Comparison of ENCODE assay signal across 19 cellular contexts in the genomic region with DNA sequence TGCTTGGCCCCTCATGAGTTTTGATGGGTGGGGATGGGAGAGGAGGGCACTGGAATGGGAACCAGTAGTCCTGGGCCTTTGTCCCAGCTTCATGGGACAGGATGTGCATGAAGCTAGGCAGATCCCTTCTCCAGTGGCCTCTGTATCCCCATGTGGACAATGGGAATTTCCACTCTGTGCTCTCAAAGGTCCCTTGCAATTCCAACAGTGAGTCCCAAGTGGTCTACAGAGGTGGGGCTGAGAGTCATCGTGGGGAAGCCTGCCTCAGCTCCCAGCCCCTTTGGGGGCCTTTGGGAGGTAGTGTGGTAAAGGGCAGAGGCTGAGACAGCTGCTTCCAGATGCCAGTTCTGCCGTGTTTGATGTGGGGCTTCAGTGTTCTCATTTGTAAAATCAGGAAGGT. TPM values are rescaled to one million over a fixed set of nuclear protein-coding genes. Genes with fewer than 3 reads are reported as not detected.
DNase-seq lines count a peak whose midpoint lies in the region; ATAC-seq and TF ChIP-seq lines count a peak whose summit lies in the region.
"Had no signal": no experiment of that assay in that cellular context is flagged by ENCODE, and none has a peak within 500 bp of the region (broad histone marks: within the 10 kb centered on the region; RNA-seq: fewer than 3 reads in every experiment).

No MANE protein-coding gene starts in this region.

- CTCF ChIA-PET in CD8-positive, alpha-beta memory T cell (lab: Charles Lee) = interaction anchor here (1.0 to 2.4 kb wide), 3 partner anchors 9 to 57 kb away, joined by 3 to 10 read pairs (median 3); no protein-coding TSS in a partner anchor

- no peaks in the 10 kb centered on the region for H3K27me3 Mint-ChIP-seq in natural killer cell (ENCODE audit: low read depth in 2 of 2)
- H3K27me3 Mint-ChIP-seq in natural killer cell treated with Interleukin-12 subunit alpha and Interleukin-12 subunit beta and Interleukin-15 and Interleukin-18, amount 100 ng/mL, for 72 hours = no peaks in the 10 kb centered on the region
- no peaks in the 10 kb centered on the region for H3K27me3 Mint-ChIP-seq in central memory CD8-positive, alpha-beta T cell
- no peaks in the 10 kb centered on the region for H3K27me3 Mint-ChIP-seq in nephron progenitor cell (ENCODE audit: low read depth, poor library complexity)
- H3K27me3 Mint-ChIP-seq in CD8-positive, alpha-beta memory T cell = no peaks in the 10 kb centered on the region
- H3K27me3 Mint-ChIP-seq: activated CD4-positive, alpha-beta memory T cell treated with anti-CD3 and anti-CD28 coated beads for 36 hours; activated naive CD8-positive, alpha-beta T cell treated with anti-CD3 and anti-CD28 coated beads, Interleukin-2, amount 10 ng/mL, durations not matched to agents 7 days and 5 days had no signal

- no peaks in the 10 kb centered on the region for H3K27me3 ChIP-seq in vagina
- H3K27me3 ChIP-seq in CD8-positive, alpha-beta memory T cell (ENCODE audit: insufficient read depth, low read length, poor library complexity, severe bottlenecking) = no peaks in the 10 kb centered on the region
- H3K27me3 ChIP-seq: left lung had no signal

- H3K9me3 Mint-ChIP-seq in natural killer cell (no peaks in the 10 kb centered on the region), nephron progenitor cell (no peaks in the 10 kb centered on the region)
- no peaks in the 10 kb centered on the region for H3K9me3 Mint-ChIP-seq in natural killer cell treated with Interleukin-12 subunit alpha and Interleukin-12 subunit beta and Interleukin-15 and Interleukin-18, amount 100 ng/mL, for 72 hours
- no peaks in the 10 kb centered on the region for H3K9me3 Mint-ChIP-seq in central memory CD8-positive, alpha-beta T cell
- no peaks in the 10 kb centered on the region for H3K9me3 Mint-ChIP-seq in CD8-positive, alpha-beta memory T cell
- H3K9me3 Mint-ChIP-seq: activated CD4-positive, alpha-beta memory T cell treated with anti-CD3 and anti-CD28 coated beads for 36 hours; activated naive CD8-positive, alpha-beta T cell treated with anti-CD3 and anti-CD28 coated beads, Interleukin-2, amount 10 ng/mL, durations not matched to agents 7 days and 5 days had no signal

- H3K9me3 ChIP-seq in vagina = no peaks in the 10 kb centered on the region
- H3K9me3 ChIP-seq in CD8-positive, alpha-beta memory T cell (ENCODE audit: low read length) = no peaks in the 10 kb centered on the region
- H3K9me3 ChIP-seq: left lung had no signal

- H3K27ac Mint-ChIP-seq in natural killer cell (peak overlapping the region; percentile 77 to 83), nephron progenitor cell (peak overlapping the region; percentile 92)
- peak overlapping the region in 1 of 2 donors; percentile 82 for H3K27ac Mint-ChIP-seq in natural killer cell treated with Interleukin-12 subunit alpha and Interleukin-12 subunit beta and Interleukin-15 and Interleukin-18, amount 100 ng/mL, for 72 hours
- H3K27ac Mint-ChIP-seq in central memory CD8-positive, alpha-beta T cell (ENCODE audit: low read depth) = peak overlapping the region; percentile 59
- H3K27ac Mint-ChIP-seq in CD8-positive, alpha-beta memory T cell = peak overlapping the region in 3 of 8 donors; percentile 20 to 72 (median 42)
- H3K27ac Mint-ChIP-seq: activated CD4-positive, alpha-beta memory T cell treated with anti-CD3 and anti-CD28 coated beads for 36 hours; activated naive CD8-positive, alpha-beta T cell treated with anti-CD3 and anti-CD28 coated beads, Interleukin-2, amount 10 ng/mL, durations not matched to agents 7 days and 5 days had no signal

- no peaks in the 10 kb centered on the region for H3K36me3 Mint-ChIP-seq in natural killer cell
- H3K36me3 Mint-ChIP-seq in natural killer cell treated with Interleukin-12 subunit alpha and Interleukin-12 subunit beta and Interleukin-15 and Interleukin-18, amount 100 ng/mL, for 72 hours = no peaks in the 10 kb centered on the region
- peaks cover 29% of the 10 kb centered on the region for H3K36me3 Mint-ChIP-seq in central memory CD8-positive, alpha-beta T cell (ENCODE audit: insufficient read depth)
- H3K36me3 Mint-ChIP-seq in nephron progenitor cell (ENCODE audit: low read depth) = peaks cover 17% of the 10 kb centered on the region
- H3K36me3 Mint-ChIP-seq in CD8-positive, alpha-beta memory T cell = peaks cover 0 to 34% (median 7%) of the 10 kb centered on the region in 3 donors

- no peak for TF ChIP-seq CTCF in natural killer cell (IDR thresholded peaks at IDR 0.05)
- no peak for TF ChIP-seq CTCF in nephron progenitor cell (IDR thresholded peaks at IDR 0.05)
- TF ChIP-seq CTCF in vagina (IDR thresholded peaks at IDR 0.05) = no peak

- H3K4me3 Mint-ChIP-seq in natural killer cell (no peak overlapping the region), nephron progenitor cell (no peak overlapping the region)
- no peak overlapping the region for H3K4me3 Mint-ChIP-seq in natural killer cell treated with Interleukin-12 subunit alpha and Interleukin-12 subunit beta and Interleukin-15 and Interleukin-18, amount 100 ng/mL, for 72 hours
- no peak overlapping the region for H3K4me3 Mint-ChIP-seq in central memory CD8-positive, alpha-beta T cell
- no peak overlapping the region for H3K4me3 Mint-ChIP-seq in CD8-positive, alpha-beta memory T cell
- H3K4me3 Mint-ChIP-seq: activated CD4-positive, alpha-beta memory T cell treated with anti-CD3 and anti-CD28 coated beads for 36 hours; activated naive CD8-positive, alpha-beta T cell treated with anti-CD3 and anti-CD28 coated beads, Interleukin-2, amount 10 ng/mL, durations not matched to agents 7 days and 5 days had no signal

- intact Hi-C loops in natural killer cell (cut with micrococcal nuclease) (no loop called here), vagina (cut with DNase I) (no loop called here)

- H3K4me1 Mint-ChIP-seq in natural killer cell (peaks cover 6 to 40% of the 10 kb centered on the region in 2 donors), nephron progenitor cell (peaks cover 24% of the 10 kb centered on the region)
- peaks cover 0 to 12% of the 10 kb centered on the region in 2 donors for H3K4me1 Mint-ChIP-seq in natural killer cell treated with Interleukin-12 subunit alpha and Interleukin-12 subunit beta and Interleukin-15 and Interleukin-18, amount 100 ng/mL, for 72 hours (ENCODE audit: low read depth in 2 of 2)
- H3K4me1 Mint-ChIP-seq in central memory CD8-positive, alpha-beta T cell = no peaks in the 10 kb centered on the region
- H3K4me1 Mint-ChIP-seq in CD8-positive, alpha-beta memory T cell = peaks cover 1 to 19% (median 5%) of the 10 kb centered on the region in 3 donors
- H3K4me1 Mint-ChIP-seq: activated naive CD8-positive, alpha-beta T cell treated with anti-CD3 and anti-CD28 coated beads, Interleukin-2, amount 10 ng/mL, durations not matched to agents 7 days and 5 days had no signal

- DNase-seq in natural killer cell = no peak
- DNase-seq in natural killer cell treated with Interleukin-12 subunit alpha and Interleukin-12 subunit beta and Interleukin-15 and Interleukin-18, amount 100 ng/mL, for 72 hours (ENCODE audit: low spot score) = no peak
- no peak for DNase-seq in central memory CD8-positive, alpha-beta T cell (ENCODE audit: low spot score in 2 of 2)
- no peak for DNase-seq in nephron progenitor cell
- DNase-seq in vagina (ENCODE audit: extremely low spot score in 2 of 2) = no peak
- no peak for DNase-seq in GM19240 (ENCODE audit: insufficient read length, low spot score)
- DNase-seq in CD8-positive, alpha-beta memory T cell = no peak
- no peak for DNase-seq in SK-N-DZ (ENCODE audit: low spot score)
- DNase-seq: activated CD4-positive, alpha-beta memory T cell treated with anti-CD3 and anti-CD28 coated beads for 36 hours; activated naive CD8-positive, alpha-beta T cell treated with anti-CD3 and anti-CD28 coated beads, Interleukin-2, amount 10 ng/mL, durations not matched to agents 7 days and 5 days; C1 segment of cervical spinal cord; effector CD8-positive, alpha-beta T cell; glutamatergic neuron; GOT3; left lung; NCI-H1092 treated with DMSO at 0.1 percent for 48 hours; NCI-H345; PC-9; stimulated activated CD4-positive, alpha-beta T cell treated with anti-CD3 and anti-CD28 coated beads, Interleukin-15, amount 100 ng/mL, for 24 hours had no signal

- no peak for TF ChIP-seq POLR2A in vagina (IDR thresholded peaks at IDR 0.05)

- peaks cover 90% of the 10 kb centered on the region for H3K4me1 ChIP-seq in vagina
- peaks cover 8% of the 10 kb centered on the region for H3K4me1 ChIP-seq in CD8-positive, alpha-beta memory T cell (ENCODE audit: insufficient read depth, low read length)

- no peak overlapping the region for H3K4me3 ChIP-seq in vagina
- no peak overlapping the region for H3K4me3 ChIP-seq in CD8-positive, alpha-beta memory T cell (ENCODE audit: low read length)
- H3K4me3 ChIP-seq: left lung, PC-9 had no signal

- POLR2A ChIA-PET in CD8-positive, alpha-beta memory T cell (lab: Charles Lee) = no interaction called here

- peaks cover 0 to 13% of the 10 kb centered on the region in 2 donors for H3K36me3 ChIP-seq in vagina
- peaks cover 8% of the 10 kb centered on the region for H3K36me3 ChIP-seq in CD8-positive, alpha-beta memory T cell (ENCODE audit: insufficient read depth, low read length)

- H3K27ac ChIP-seq in vagina = peak overlapping the region; percentile 96
- no peak overlapping the region for H3K27ac ChIP-seq in CD8-positive, alpha-beta memory T cell (ENCODE audit: low read depth, low read length)
- H3K27ac ChIP-seq: PC-9 had no signal

- ATAC-seq in natural killer cell = no peak
- no peak for ATAC-seq in natural killer cell treated with Interleukin-12 subunit alpha and Interleukin-12 subunit beta and Interleukin-15 and Interleukin-18, amount 100 ng/mL, for 72 hours
- ATAC-seq in central memory CD8-positive, alpha-beta T cell (replicated peaks; ENCODE audit: extremely low read depth, poor library complexity, severe bottlenecking) = no peak
- ATAC-seq: left lung had no signal

RNA-seq across cellular contexts. Expression of a gene that starts 1.9 kb away (rescaled TPM):
- 1 to 10 TPM; 5.4 to 6.0 (median 5.4) TPM for total RNA-seq in natural killer cell
- 1 to 10 TPM in 1 of 2 donors, under 1 TPM in 1; 0.24 to 1.1 TPM for total RNA-seq in natural killer cell treated with Interleukin-12 subunit alpha and Interleukin-12 subunit beta and Interleukin-15 and Interleukin-18, amount 100 ng/mL, for 72 hours
- total RNA-seq in vagina = 23.6 TPM
- under 1 TPM in 1 of 2 experiments, not detected in 1; 0.20 TPM for total RNA-seq in CD8-positive, alpha-beta memory T cell
- 0.64 TPM for polyA plus RNA-seq in CD8-positive, alpha-beta memory T cell
- 57.6 and 72.8 TPM in 2 replicates for polyA plus RNA-seq in SK-N-DZ (2014; cell fraction: cytosol; rRNA removed)
- polyA plus RNA-seq in SK-N-DZ (2014; cell fraction: nucleus; rRNA removed) = 69.4 and 85.5 TPM in 2 replicates

RNA-seq across cellular contexts. Expression of a gene that starts 28.5 kb away (rescaled TPM):
- total RNA-seq in natural killer cell = 1 to 10 TPM; 4.8 to 8.9 (median 6.7) TPM
- 10 to 100 TPM in 1 of 2 donors, 1 to 10 TPM in 1; 8.7 to 11.5 TPM for total RNA-seq in natural killer cell treated with Interleukin-12 subunit alpha and Interleukin-12 subunit beta and Interleukin-15 and Interleukin-18, amount 100 ng/mL, for 72 hours
- 8.1 TPM for total RNA-seq in vagina
- total RNA-seq in CD8-positive, alpha-beta memory T cell = 10 to 100 TPM; 15.3 to 17.1 TPM
- polyA plus RNA-seq in CD8-positive, alpha-beta memory T cell = 6.8 TPM
- 12.6 and 15.4 TPM in 2 replicates for polyA plus RNA-seq in SK-N-DZ (2014; cell fraction: cytosol; rRNA removed)
- polyA plus RNA-seq in SK-N-DZ (2014; cell fraction: nucleus; rRNA removed) = 4.0 and 6.7 TPM in 2 replicates

RNA-seq across cellular contexts. Expression of a gene that starts 28.6 kb away (rescaled TPM):
- total RNA-seq in natural killer cell (10 to 100 TPM; 53.9 to 66.4 (median 58.3) TPM), vagina (69.0 TPM)
- total RNA-seq in natural killer cell treated with Interleukin-12 subunit alpha and Interleukin-12 subunit beta and Interleukin-15 and Interleukin-18, amount 100 ng/mL, for 72 hours = 100 to 1,000 TPM; 103 to 143 TPM
- 100 to 1,000 TPM; 144 to 150 TPM for total RNA-seq in CD8-positive, alpha-beta memory T cell
- polyA plus RNA-seq in CD8-positive, alpha-beta memory T cell = 41.3 TPM
- 48.6 and 61.0 TPM in 2 replicates for polyA plus RNA-seq in SK-N-DZ (2014; cell fraction: cytosol; rRNA removed)
- polyA plus RNA-seq in SK-N-DZ (2014; cell fraction: nucleus; rRNA removed) = 70.0 and 146 TPM in 2 replicates

RNA-seq across cellular contexts. Expression of a gene that starts 37.0 kb away (rescaled TPM):
- 10 to 100 TPM; 60.0 to 82.9 (median 67.9) TPM for total RNA-seq in natural killer cell
- total RNA-seq in natural killer cell treated with Interleukin-12 subunit alpha and Interleukin-12 subunit beta and Interleukin-15 and Interleukin-18, amount 100 ng/mL, for 72 hours = 10 to 100 TPM; 25.6 to 28.2 TPM
- 110 TPM for total RNA-seq in vagina
- total RNA-seq in CD8-positive, alpha-beta memory T cell = 10 to 100 TPM; 27.3 to 27.6 TPM
- polyA plus RNA-seq in CD8-positive, alpha-beta memory T cell = 42.7 TPM
- 35.5 and 44.0 TPM in 2 replicates for polyA plus RNA-seq in SK-N-DZ (2014; cell fraction: cytosol; rRNA removed)
- polyA plus RNA-seq in SK-N-DZ (2014; cell fraction: nucleus; rRNA removed) = 21.8 and 23.4 TPM in 2 replicates

RNA-seq across cellular contexts. Expression of a gene that starts 37.2 kb away (rescaled TPM):
- 10 to 100 TPM in 1 of 3 donors, 1 to 10 TPM in 2; 8.9 to 11.3 (median 9.1) TPM for total RNA-seq in natural killer cell
- 10 to 100 TPM in 1 of 2 donors, 1 to 10 TPM in 1; 6.7 to 19.9 TPM for total RNA-seq in natural killer cell treated with Interleukin-12 subunit alpha and Interleukin-12 subunit beta and Interleukin-15 and Interleukin-18, amount 100 ng/mL, for 72 hours
- 11.0 TPM for total RNA-seq in vagina
- 10 to 100 TPM in 1 of 2 experiments, 1 to 10 TPM in 1; 8.9 to 10.4 TPM for total RNA-seq in CD8-positive, alpha-beta memory T cell
- polyA plus RNA-seq in CD8-positive, alpha-beta memory T cell = 8.8 TPM
- polyA plus RNA-seq in SK-N-DZ (2014; cell fraction: cytosol; rRNA removed) = 45.3 and 47.4 TPM in 2 replicates
- 103 and 114 TPM in 2 replicates for polyA plus RNA-seq in SK-N-DZ (2014; cell fraction: nucleus; rRNA removed)
